21 cellular contexts compared by ENCODE assay signal in genomic region chr3:181066688-181067087, GRCh38.
DNase-seq lines count a peak whose midpoint lies in the region; ATAC-seq and TF ChIP-seq lines count a peak whose summit lies in the region.
"Had no signal": no experiment of that assay in that cellular context is flagged by ENCODE, and none has a peak within 500 bp of the region (broad histone marks: within the 10 kb centered on the region; RNA-seq: fewer than 3 reads in every experiment).

No MANE protein-coding gene starts in this region.

- peaks cover 5% of the 10 kb centered on the region for H3K27me3 Mint-ChIP-seq in neural progenitor cell (ENCODE audit: insufficient read depth, low read depth)
- no peaks in the 10 kb centered on the region for H3K27me3 Mint-ChIP-seq in activated CD4-positive, alpha-beta T cell treated with anti-CD3 and anti-CD28 coated beads, Interleukin-2, amount 10 ng/mL, durations not matched to agents 7 days and 5 days
- H3K27me3 Mint-ChIP-seq: CD4-positive, alpha-beta memory T cell had no signal

- no peaks in the 10 kb centered on the region for H3K9me3 ChIP-seq in SK-N-SH
- H3K9me3 ChIP-seq in HUES64 (ENCODE audit: insufficient read depth, low read depth, low read length): no peaks in the 10 kb centered on the region
- no peaks in the 10 kb centered on the region for H3K9me3 ChIP-seq in neural progenitor cell (ENCODE audit: low read depth)
- H3K9me3 ChIP-seq: BE2C, BLaER1, Caco-2 had no signal

- no peaks in the 10 kb centered on the region for H3K36me3 Mint-ChIP-seq in neural progenitor cell
- H3K36me3 Mint-ChIP-seq in activated CD4-positive, alpha-beta T cell treated with anti-CD3 and anti-CD28 coated beads, Interleukin-2, amount 10 ng/mL, durations not matched to agents 7 days and 5 days (ENCODE audit: low read depth): no peaks in the 10 kb centered on the region
- H3K36me3 Mint-ChIP-seq: CD14-positive monocyte; CD4-positive, alpha-beta memory T cell; CD4-positive, CD25-positive, alpha-beta regulatory T cell; CD8-positive, alpha-beta memory T cell had no signal

- H3K79me2 ChIP-seq in SK-N-SH (ENCODE audit: insufficient read depth) (no peaks in the 10 kb centered on the region), neural progenitor cell (ENCODE audit: low read depth) (no peaks in the 10 kb centered on the region)

- H2AFZ ChIP-seq in SK-N-SH (ENCODE audit: low read depth) (no peak overlapping the region), neural progenitor cell (replicated peaks) (peak overlapping the region; percentile 0)

- CTCF ChIA-PET in SK-N-SH (lab: Yijun Ruan, JAX): no interaction called here
- CTCF ChIA-PET in GM10248 (lab: Yijun Ruan, JAX): no interaction called here
- CTCF ChIA-PET in activated CD4-positive, alpha-beta T cell treated with anti-CD3 and anti-CD28 coated beads, Interleukin-2, amount 10 ng/mL, durations not matched to agents 7 days and 5 days (lab: Charles Lee): interaction anchor here (0.6 kb wide), 1 partner anchor 16 kb away, joined by 5 read pairs; no protein-coding TSS in a partner anchor

- H4K20me1 ChIP-seq in SK-N-SH (ENCODE audit: insufficient read depth) (no peaks in the 10 kb centered on the region), neural progenitor cell (ENCODE audit: low read depth) (no peaks in the 10 kb centered on the region)
- H4K20me1 ChIP-seq: BLaER1 had no signal

- H3F3A ChIP-seq in SK-N-SH (replicated peaks; ENCODE audit: insufficient read depth) (no peaks in the 10 kb centered on the region), neural progenitor cell (ENCODE audit: low read depth) (peaks cover 10% of the 10 kb centered on the region)

- H3K9ac ChIP-seq in SK-N-SH (no peak overlapping the region), HUES64 (ENCODE audit: low read depth, low read length) (0 out of 2 replicates have a peak overlapping the region, but pooled peaks have one; percentile 17), neural progenitor cell (no peak overlapping the region)
- H3K9ac ChIP-seq: BLaER1 had no signal

- peaks cover 13% of the 10 kb centered on the region for H3K4me1 Mint-ChIP-seq in neural progenitor cell
- H3K4me1 Mint-ChIP-seq in activated CD4-positive, alpha-beta T cell treated with anti-CD3 and anti-CD28 coated beads, Interleukin-2, amount 10 ng/mL, durations not matched to agents 7 days and 5 days: no peaks in the 10 kb centered on the region
- H3K4me1 Mint-ChIP-seq: CD14-positive monocyte; CD4-positive, alpha-beta memory T cell; CD4-positive, CD25-positive, alpha-beta regulatory T cell; CD8-positive, alpha-beta memory T cell had no signal

- H3K9me3 Mint-ChIP-seq in neural progenitor cell: peaks cover 14% of the 10 kb centered on the region
- H3K9me3 Mint-ChIP-seq in activated CD4-positive, alpha-beta T cell treated with anti-CD3 and anti-CD28 coated beads, Interleukin-2, amount 10 ng/mL, durations not matched to agents 7 days and 5 days: no peaks in the 10 kb centered on the region

- TF ChIP-seq CTCF in SK-N-SH (IDR thresholded peaks at IDR 0.05) (no peak), neural progenitor cell (IDR thresholded peaks at IDR 0.05) (no peak), lower leg skin (IDR thresholded peaks at IDR 0.05) (no peak), GM10248 (IDR thresholded peaks at IDR 0.05; ENCODE audit: control extremely low read depth, extremely low read depth, low read depth, missing control alignments) (no peak)

- H3K27ac ChIP-seq in SK-N-SH (ENCODE audit: low read depth in 2 of 2, low read length in 1 of 2): no peak overlapping the region
- peak overlapping the region; percentile 53; the same call in 1 of the 2 replicates for H3K27ac ChIP-seq in HUES64 (ENCODE audit: low read depth, low read length)
- H3K27ac ChIP-seq in neural progenitor cell: peak overlapping the region; percentile 32
- H3K27ac ChIP-seq: 22Rv1, BLaER1 had no signal

- H3K27me3 ChIP-seq in SK-N-SH (ENCODE audit: insufficient read depth) (no peaks in the 10 kb centered on the region), HUES64 (ENCODE audit: insufficient read depth, low read length) (no peaks in the 10 kb centered on the region), neural progenitor cell (no peaks in the 10 kb centered on the region)
- H3K27me3 ChIP-seq: BE2C, BLaER1 had no signal

- no peak overlapping the region for H3K4me3 Mint-ChIP-seq in neural progenitor cell
- no peak overlapping the region for H3K4me3 Mint-ChIP-seq in activated CD4-positive, alpha-beta T cell treated with anti-CD3 and anti-CD28 coated beads, Interleukin-2, amount 10 ng/mL, durations not matched to agents 7 days and 5 days
- H3K4me3 Mint-ChIP-seq: CD14-positive monocyte; CD4-positive, alpha-beta memory T cell; CD4-positive, CD25-positive, alpha-beta regulatory T cell; CD8-positive, alpha-beta memory T cell had no signal

- no peak for TF ChIP-seq EP300 in SK-N-SH (IDR thresholded peaks at IDR 0.05; ENCODE audit: borderline replicate concordance in 1 of 2, low read depth in 1 of 2, low read length in 1 of 2)

- intact Hi-C loops in lower leg skin (cut with DNase I; ENCODE audit: low total_unique reads): no loop called here

- H3K4me3 ChIP-seq in SK-N-SH (ENCODE audit: low read depth in 2 of 2, low read length in 1 of 2) (no peak overlapping the region), HUES64 (ENCODE audit: low read length) (no peak overlapping the region), neural progenitor cell (no peak overlapping the region), lower leg skin (ENCODE audit: low read depth, poor library complexity, severe bottlenecking) (no peak overlapping the region)
- H3K4me3 ChIP-seq: BLaER1, GM12878 had no signal

- no peak for TF ChIP-seq POLR2A in lower leg skin (IDR thresholded peaks at IDR 0.05)

- POLR2A ChIA-PET in SK-N-SH (lab: Yijun Ruan, JAX) (no interaction called here), GM10248 (lab: Yijun Ruan, JAX) (no interaction called here)
- POLR2A ChIA-PET in activated CD4-positive, alpha-beta T cell treated with anti-CD3 and anti-CD28 coated beads, Interleukin-2, amount 10 ng/mL, durations not matched to agents 7 days and 5 days (lab: Charles Lee): interaction anchor here (0.7 kb wide), 1 partner anchor 1611 kb away, joined by 7 read pairs; no protein-coding TSS in a partner anchor

- no peak overlapping the region for H3K27ac Mint-ChIP-seq in neural progenitor cell
- no peak overlapping the region for H3K27ac Mint-ChIP-seq in activated CD4-positive, alpha-beta T cell treated with anti-CD3 and anti-CD28 coated beads, Interleukin-2, amount 10 ng/mL, durations not matched to agents 7 days and 5 days
- H3K27ac Mint-ChIP-seq: CD14-positive monocyte; CD4-positive, alpha-beta memory T cell; CD8-positive, alpha-beta memory T cell had no signal

- H3K4me2 ChIP-seq in SK-N-SH: no peak overlapping the region
- no peak overlapping the region for H3K4me2 ChIP-seq in neural progenitor cell
- H3K4me2 ChIP-seq: BLaER1 had no signal

- H3K4me1 ChIP-seq in SK-N-SH (ENCODE audit: control insufficient read depth in 1 of 2, insufficient read depth in 2 of 2, low read depth in 1 of 2, low read length in 1 of 2) (no peaks in the 10 kb centered on the region), HUES64 (ENCODE audit: insufficient read depth, low read length) (peaks cover 12% of the 10 kb centered on the region), neural progenitor cell (peaks cover 14% of the 10 kb centered on the region)
- H3K4me1 ChIP-seq: BE2C, BLaER1, Caco-2 had no signal

- H3K9me2 ChIP-seq in SK-N-SH: no peaks in the 10 kb centered on the region

- TF ChIP-seq RAD21 in SK-N-SH (IDR thresholded peaks at IDR 0.05; ENCODE audit: low read length): no peak

- no peak for DNase-seq in SK-N-SH
- DNase-seq in neural progenitor cell (ENCODE audit: low spot score): no peak
- no peak for DNase-seq in lower leg skin (ENCODE audit: low spot score in 2 of 2)
- DNase-seq in GM10248 (ENCODE audit: extremely low spot score): no peak
- DNase-seq in activated CD4-positive, alpha-beta T cell treated with anti-CD3 and anti-CD28 coated beads, Interleukin-2, amount 10 ng/mL, durations not matched to agents 7 days and 5 days: no peak
- DNase-seq: ACHN; BE2C; C1 segment of cervical spinal cord; Caco-2; Calu3; CD4-positive, alpha-beta memory T cell; CD4-positive, CD25-positive, alpha-beta regulatory T cell; CD8-positive, alpha-beta memory T cell; DMS79 treated with DMSO at 0.1 percent for 48 hours; GF-D8 had no signal

- no peak for ATAC-seq in SK-N-SH treated with all-trans-retinoic acid at 6 μM for 48 hours
- ATAC-seq: GM12878 had no signal

- no peaks in the 10 kb centered on the region for H3K36me3 ChIP-seq in SK-N-SH (replicated peaks in 1 of 2; ENCODE audit: control insufficient read depth in 1 of 2, insufficient read depth in 2 of 2, low read length in 1 of 2)
- no peaks in the 10 kb centered on the region for H3K36me3 ChIP-seq in HUES64 (ENCODE audit: insufficient read depth, low read length)
- no peaks in the 10 kb centered on the region for H3K36me3 ChIP-seq in neural progenitor cell
- H3K36me3 ChIP-seq: BE2C, BLaER1 had no signal

- 4% methylated on average over 2 of the region's 2 CpGs for WGBS in SK-N-SH (ENCODE audit: low lambda C conversion rate)
- WGBS in HUES64: 60% methylated on average over 2 of the region's 2 CpGs
- WGBS in lower leg skin, 2 donors: 48 to 56% methylated on average over 2 of the region's 2 CpGs

TF ChIP-seq in SK-N-SH treated with all-trans-retinoic acid at 6 μM for 48 hours, 23 proteins besides CTCF, POLR2A, EP300 and RAD21 (continues in another document):
- TF ChIP-seq OSR1 (CRISPR knock-in tag; IDR thresholded peaks at IDR 0.05): no peak
- 0 out of 2 replicates have a peak, but pooled peaks have one; percentile 64 for TF ChIP-seq ESRRG (CRISPR knock-in tag; IDR thresholded peaks at IDR 0.05)
- no peak for TF ChIP-seq ZNF8 (CRISPR knock-in tag; IDR thresholded peaks at IDR 0.05)

TF ChIP-seq in SK-N-SH, 30 proteins besides CTCF, POLR2A, EP300 and RAD21:
- no peak for TF ChIP-seq NFIC (IDR thresholded peaks at IDR 0.05; ENCODE audit: borderline replicate concordance)
- no peak for TF ChIP-seq YY1 (IDR thresholded peaks at IDR 0.05; ENCODE audit: low read depth)
- TF ChIP-seq RFX5 (IDR thresholded peaks at IDR 0.05; ENCODE audit: low read length): no peak
- TF ChIP-seq, protein P1, sequence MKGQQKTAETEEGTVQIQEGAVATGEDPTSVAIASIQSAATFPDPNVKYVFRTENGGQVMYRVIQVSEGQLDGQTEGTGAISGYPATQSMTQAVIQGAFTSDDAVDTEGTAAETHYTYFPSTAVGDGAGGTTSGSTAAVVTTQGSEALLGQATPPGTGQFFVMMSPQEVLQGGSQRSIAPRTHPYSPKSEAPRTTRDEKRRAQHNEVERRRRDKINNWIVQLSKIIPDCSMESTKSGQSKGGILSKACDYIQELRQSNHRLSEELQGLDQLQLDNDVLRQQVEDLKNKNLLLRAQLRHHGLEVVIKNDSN (IDR thresholded peaks at IDR 0.05; ENCODE audit: borderline replicate concordance, low read depth): no peak
- TF ChIP-seq SIN3A (IDR thresholded peaks at IDR 0.05; ENCODE audit: borderline replicate concordance, low read depth, low read length): no peak
- TF ChIP-seq CHD2 (IDR thresholded peaks at IDR 0.05; ENCODE audit: low read length, partially characterized antibody): no peak
- TF ChIP-seq GATA2 (CRISPR knock-in tag; IDR thresholded peaks at IDR 0.05): no peak

Comparison
In these comparisons a context has a peak if more than half of its experiments do, and no peak if none do; other contexts are left out.
1. H3K27ac ChIP-seq: peak in HUES64 (single experiment) and neural progenitor cell (single experiment); none in SK-N-SH (0 of 2).